In the genomic region with DNA sequence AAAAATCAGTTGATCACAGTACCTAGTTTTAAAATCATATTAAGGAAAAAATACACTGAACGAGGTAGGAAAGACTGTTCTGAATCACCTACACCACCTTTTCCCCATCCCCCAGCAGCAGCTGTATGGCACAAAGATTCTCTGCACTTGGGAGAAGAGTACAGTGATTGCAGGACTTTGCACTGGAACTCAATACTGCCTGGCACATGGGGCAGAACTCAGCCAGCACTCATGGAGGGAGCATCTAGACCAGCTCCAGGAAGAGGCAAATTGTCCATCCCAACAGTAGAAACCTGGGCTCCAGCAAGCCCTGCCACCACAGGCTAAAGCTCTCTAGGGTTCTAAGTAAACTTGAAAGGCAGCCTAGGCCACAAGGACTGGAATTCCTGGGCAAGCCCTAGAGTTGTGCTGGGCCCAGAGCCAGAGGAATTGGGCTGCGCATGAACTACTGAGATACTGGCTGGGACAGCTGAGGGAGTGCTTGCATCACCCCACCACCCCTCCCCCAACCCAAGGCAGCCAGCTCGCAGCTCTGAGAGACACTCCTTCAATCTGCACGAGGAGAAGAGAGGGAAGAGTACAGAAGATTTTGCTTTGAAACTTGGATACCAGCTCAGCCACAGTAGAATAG, we compare ENCODE assay signal across 16 cellular contexts.
DNase-seq lines count a peak whose midpoint lies in the region; ATAC-seq and TF ChIP-seq lines count a peak whose summit lies in the region.
"Had no signal": no experiment of that assay in that cellular context is flagged by ENCODE, and none has a peak within 500 bp of the region (broad histone marks: within the 10 kb centered on the region; RNA-seq: fewer than 3 reads in every experiment).

No MANE protein-coding gene starts in this region.

- H3K27ac Mint-ChIP-seq in GM23338 = no peak overlapping the region; the same call in 1 of the 2 replicates
- H3K27ac Mint-ChIP-seq: activated B cell treated with CpG ODN at 0.5 μM for 24 hours had no signal

- ATAC-seq in GM23338 = peak; percentile 54
- ATAC-seq in GM21381 (IDR thresholded peaks at IDR 0.05; ENCODE audit: unreplicated experiment) = no peak

- TF ChIP-seq CTCF in GM23338 (conservative IDR thresholded peaks at IDR 0.05; ENCODE audit: low read depth in 2 of 2) (no peak), astrocyte of the spinal cord (IDR thresholded peaks at IDR 0.05; ENCODE audit: low read depth, low read length) (no peak), left ventricle myocardium inferior (IDR thresholded peaks at IDR 0.05; ENCODE audit: borderline replicate concordance) (no peak)

- no peaks in the 10 kb centered on the region for H4K20me1 ChIP-seq in GM23338 (replicated peaks; ENCODE audit: insufficient read depth)

- H3K27me3 Mint-ChIP-seq in GM23338 (ENCODE audit: insufficient read depth, low read depth, poor library complexity) = peaks cover 2% of the 10 kb centered on the region
- H3K27me3 Mint-ChIP-seq: activated B cell treated with CpG ODN at 0.5 μM for 24 hours had no signal

- H3K4me1 Mint-ChIP-seq in GM23338 = peaks cover 3% of the 10 kb centered on the region; the same call in 2 of the 3 replicates
- H3K4me1 Mint-ChIP-seq: activated B cell treated with CpG ODN at 0.5 μM for 24 hours had no signal

- no peak overlapping the region for H3K27ac ChIP-seq in GM23338 (ENCODE audit: low read depth)
- H3K27ac ChIP-seq in left ventricle myocardium inferior (replicated peaks) = no peak overlapping the region
- H3K27ac ChIP-seq: dorsolateral prefrontal cortex, parathyroid adenoma, uterus had no signal

- H3K27me3 ChIP-seq in GM23338 (ENCODE audit: insufficient read depth) = no peaks in the 10 kb centered on the region
- H3K27me3 ChIP-seq in left ventricle myocardium inferior (ENCODE audit: low read depth) = no peaks in the 10 kb centered on the region
- H3K27me3 ChIP-seq: dorsolateral prefrontal cortex, uterus had no signal

- H3K36me3 ChIP-seq in GM23338 (ENCODE audit: insufficient read depth) (no peaks in the 10 kb centered on the region), left ventricle myocardium inferior (no peaks in the 10 kb centered on the region)
- H3K36me3 ChIP-seq: uterus had no signal

- no peaks in the 10 kb centered on the region for H3K9me3 Mint-ChIP-seq in GM23338

- intact Hi-C loops in left ventricle myocardium inferior (cut with micrococcal nuclease) = no loop called here

- H3K4me3 Mint-ChIP-seq in GM23338 = no peak overlapping the region
- H3K4me3 Mint-ChIP-seq: activated B cell treated with CpG ODN at 0.5 μM for 24 hours had no signal

- no peaks in the 10 kb centered on the region for H3K36me3 Mint-ChIP-seq in GM23338 (ENCODE audit: low read depth)

- H3K9me2 ChIP-seq in GM23338 (ENCODE audit: insufficient read depth) = no peaks in the 10 kb centered on the region
- H3K9me2 ChIP-seq: SK-N-SH had no signal

- H3K4me2 ChIP-seq in GM23338 = no peak overlapping the region
- H3K4me2 ChIP-seq: SK-N-SH had no signal

- no peak overlapping the region for H3K4me3 ChIP-seq in GM23338
- no peak overlapping the region for H3K4me3 ChIP-seq in astrocyte of the spinal cord (ENCODE audit: low read depth, low read length)
- no peak overlapping the region for H3K4me3 ChIP-seq in left ventricle myocardium inferior
- H3K4me3 ChIP-seq: dorsolateral prefrontal cortex, uterus had no signal

- H3F3A ChIP-seq in GM23338 (replicated peaks; ENCODE audit: low read depth) = no peaks in the 10 kb centered on the region

- peak overlapping the region; percentile 72 for H2AFZ ChIP-seq in GM23338
- H2AFZ ChIP-seq: parathyroid adenoma had no signal

- H3K79me2 ChIP-seq in GM23338 (replicated peaks; ENCODE audit: insufficient read depth) = no peaks in the 10 kb centered on the region
- H3K79me2 ChIP-seq: parathyroid adenoma had no signal

- no peaks in the 10 kb centered on the region for H3K4me1 ChIP-seq in GM23338 (ENCODE audit: insufficient read depth)
- H3K4me1 ChIP-seq in left ventricle myocardium inferior = peaks cover 3% of the 10 kb centered on the region
- H3K4me1 ChIP-seq: parathyroid adenoma, uterus had no signal

- in situ Hi-C loops in astrocyte of the spinal cord (cut with HindIII; ENCODE audit: low sequenced_read_pairs) = no loop called here

- DNase-seq in GM23338 (ENCODE audit: low spot score) = peak; percentile 12
- peak; percentile 78 for DNase-seq in astrocyte of the spinal cord (ENCODE audit: low read depth, low spot score)
- peak; percentile 67 for DNase-seq in left ventricle myocardium inferior
- DNase-seq in mucosa of gallbladder (ENCODE audit: low spot score) = peak; percentile 73
- DNase-seq in NCI-H345 (lab: John Stamatoyannopoulos, UW) = no peak
- DNase-seq in activated CD4-positive, alpha-beta T cell treated with anti-CD3 and anti-CD28 coated beads, Interleukin-2, amount 50 U/mL, for 4 hours = no peak
- DNase-seq in NOMO-1 (lab: John Stamatoyannopoulos, UW; ENCODE audit: unreplicated experiment in 2 of 2) = no peak
- DNase-seq: activated B cell treated with CpG ODN at 0.5 μM for 24 hours; DMS 273 treated with DMSO at 0.1 percent for 48 hours; dorsolateral prefrontal cortex; NCI-H2081; SK-N-SH; stimulated activated CD4-positive, alpha-beta T cell treated with anti-CD3 and anti-CD28 coated beads, Interleukin-2, amount 100 ng/mL, for 24 hours; uterus had no signal

- peaks cover 31% of the 10 kb centered on the region for H3K9me3 ChIP-seq in left ventricle myocardium inferior (replicated peaks)
- H3K9me3 ChIP-seq: SK-N-SH had no signal

TF ChIP-seq in GM23338, 12 proteins besides CTCF, POLR2A, EP300 and RAD21 (continues in another document):
- TF ChIP-seq, protein P1, sequence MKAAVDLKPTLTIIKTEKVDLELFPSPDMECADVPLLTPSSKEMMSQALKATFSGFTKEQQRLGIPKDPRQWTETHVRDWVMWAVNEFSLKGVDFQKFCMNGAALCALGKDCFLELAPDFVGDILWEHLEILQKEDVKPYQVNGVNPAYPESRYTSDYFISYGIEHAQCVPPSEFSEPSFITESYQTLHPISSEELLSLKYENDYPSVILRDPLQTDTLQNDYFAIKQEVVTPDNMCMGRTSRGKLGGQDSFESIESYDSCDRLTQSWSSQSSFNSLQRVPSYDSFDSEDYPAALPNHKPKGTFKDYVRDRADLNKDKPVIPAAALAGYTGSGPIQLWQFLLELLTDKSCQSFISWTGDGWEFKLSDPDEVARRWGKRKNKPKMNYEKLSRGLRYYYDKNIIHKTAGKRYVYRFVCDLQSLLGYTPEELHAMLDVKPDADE (IDR thresholded peaks at IDR 0.05) = no peak
- TF ChIP-seq, protein P2, sequence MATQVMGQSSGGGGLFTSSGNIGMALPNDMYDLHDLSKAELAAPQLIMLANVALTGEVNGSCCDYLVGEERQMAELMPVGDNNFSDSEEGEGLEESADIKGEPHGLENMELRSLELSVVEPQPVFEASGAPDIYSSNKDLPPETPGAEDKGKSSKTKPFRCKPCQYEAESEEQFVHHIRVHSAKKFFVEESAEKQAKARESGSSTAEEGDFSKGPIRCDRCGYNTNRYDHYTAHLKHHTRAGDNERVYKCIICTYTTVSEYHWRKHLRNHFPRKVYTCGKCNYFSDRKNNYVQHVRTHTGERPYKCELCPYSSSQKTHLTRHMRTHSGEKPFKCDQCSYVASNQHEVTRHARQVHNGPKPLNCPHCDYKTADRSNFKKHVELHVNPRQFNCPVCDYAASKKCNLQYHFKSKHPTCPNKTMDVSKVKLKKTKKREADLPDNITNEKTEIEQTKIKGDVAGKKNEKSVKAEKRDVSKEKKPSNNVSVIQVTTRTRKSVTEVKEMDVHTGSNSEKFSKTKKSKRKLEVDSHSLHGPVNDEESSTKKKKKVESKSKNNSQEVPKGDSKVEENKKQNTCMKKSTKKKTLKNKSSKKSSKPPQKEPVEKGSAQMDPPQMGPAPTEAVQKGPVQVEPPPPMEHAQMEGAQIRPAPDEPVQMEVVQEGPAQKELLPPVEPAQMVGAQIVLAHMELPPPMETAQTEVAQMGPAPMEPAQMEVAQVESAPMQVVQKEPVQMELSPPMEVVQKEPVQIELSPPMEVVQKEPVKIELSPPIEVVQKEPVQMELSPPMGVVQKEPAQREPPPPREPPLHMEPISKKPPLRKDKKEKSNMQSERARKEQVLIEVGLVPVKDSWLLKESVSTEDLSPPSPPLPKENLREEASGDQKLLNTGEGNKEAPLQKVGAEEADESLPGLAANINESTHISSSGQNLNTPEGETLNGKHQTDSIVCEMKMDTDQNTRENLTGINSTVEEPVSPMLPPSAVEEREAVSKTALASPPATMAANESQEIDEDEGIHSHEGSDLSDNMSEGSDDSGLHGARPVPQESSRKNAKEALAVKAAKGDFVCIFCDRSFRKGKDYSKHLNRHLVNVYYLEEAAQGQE (IDR thresholded peaks at IDR 0.05; ENCODE audit: unreplicated experiment) = no peak

Comparison
In these comparisons a context has a peak if more than half of its experiments do, and no peak if none do; other contexts are left out.
1. DNase-seq: peak in GM23338 (single experiment), astrocyte of the spinal cord (single experiment), left ventricle myocardium inferior (single experiment) and mucosa of gallbladder (single experiment); none in NCI-H345 (single experiment), activated CD4-positive, alpha-beta T cell treated with anti-CD3 and anti-CD28 coated beads, Interleukin-2, amount 50 U/mL, for 4 hours (0 of 2) and NOMO-1 (0 of 2).